In the genomic region with DNA sequence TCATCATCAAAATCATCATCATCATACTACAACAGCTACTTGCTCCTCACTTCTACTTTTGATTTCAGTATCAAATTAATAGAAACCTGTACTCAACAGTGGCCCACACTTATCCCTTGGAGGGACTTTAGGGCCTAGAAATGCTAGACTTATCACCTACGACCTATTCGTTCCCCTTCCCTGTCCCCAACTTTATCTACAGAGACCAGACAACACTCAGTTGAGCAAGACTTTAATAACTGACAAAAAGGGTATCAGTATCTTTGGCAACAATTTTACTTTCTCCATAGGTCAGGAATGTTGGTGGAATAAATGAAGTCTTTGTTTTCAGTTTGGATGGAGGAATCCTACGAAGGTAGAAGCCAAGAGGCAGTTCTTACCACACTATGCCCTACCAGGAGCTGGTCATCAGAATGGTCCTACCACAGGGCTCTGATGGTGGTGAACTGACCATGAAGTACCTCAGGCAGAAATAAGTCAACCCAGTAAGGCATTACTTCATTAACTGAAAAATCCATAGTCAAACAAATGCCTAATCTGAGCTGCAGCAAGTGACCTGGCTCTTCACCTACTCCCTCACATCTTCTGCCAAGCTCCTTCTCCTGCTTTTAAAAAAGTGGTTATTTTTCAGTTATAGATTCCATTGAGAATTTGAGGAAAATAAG, we compare ENCODE assay signal across 21 cellular contexts.
"Had no signal": no experiment of that assay in that cellular context is flagged by ENCODE, and none has a peak within 500 bp of the region (broad histone marks: within the 10 kb centered on the region; RNA-seq: fewer than 3 reads in every experiment).

No MANE protein-coding gene starts in this region.

- H3K4me2 ChIP-seq: smooth muscle cell had no signal

- H3K4me3 ChIP-seq: dorsolateral prefrontal cortex, gastrocnemius medialis, heart right ventricle, ovary, smooth muscle cell, testis, tibial nerve, upper lobe of right lung, vagina had no signal

- H3K36me3 ChIP-seq: ovary had no signal

- H3K27ac ChIP-seq: dorsolateral prefrontal cortex, gastrocnemius medialis, heart right ventricle, ovary, testis, tibial nerve, upper lobe of right lung, vagina had no signal

- FAIRE-seq: islet of Langerhans had no signal

- H3K4me1 ChIP-seq: gastrocnemius medialis, testis, upper lobe of right lung had no signal

- ATAC-seq: esophagus mucosa; gastrocnemius medialis; heart right ventricle; naive thymus-derived CD4-positive, alpha-beta T cell; right cardiac atrium; stimulated activated naive CD8-positive, alpha-beta T cell treated with anti-CD3 and anti-CD28 coated beads, Interleukin-15, Interleukin-2, amounts not matched to agents 100 U/mL and 50 U/mL, for 24 hours; upper lobe of right lung had no signal

- H3K9me3 ChIP-seq: gastrocnemius medialis, heart right ventricle, ovary, testis, tibial nerve, upper lobe of right lung, vagina had no signal

- H3K27me3 ChIP-seq: dorsolateral prefrontal cortex, gastrocnemius medialis, heart right ventricle, ovary, testis, tibial nerve, upper lobe of right lung, vagina had no signal

- DNase-seq: cortex of kidney; dorsolateral prefrontal cortex; effector CD8-positive, alpha-beta T cell; gastrocnemius medialis; heart right ventricle; hypothalamus; kidney glomerular epithelial cell; mammary epithelial cell; naive thymus-derived CD4-positive, alpha-beta T cell; nephron progenitor cell; ovary; right cardiac atrium; stimulated activated CD4-positive, alpha-beta T cell treated with anti-CD3 and anti-CD28 coated beads, Interleukin-2, amount 100 ng/mL, for 48 hours; stimulated activated naive CD8-positive, alpha-beta T cell treated with anti-CD3 and anti-CD28 coated beads, Interleukin-15, Interleukin-2, amounts not matched to agents 100 U/mL and 50 U/mL, for 24 hours; testis; upper lobe of right lung had no signal
